ENCODE assay signal across 8 cellular contexts in the genomic region with DNA sequence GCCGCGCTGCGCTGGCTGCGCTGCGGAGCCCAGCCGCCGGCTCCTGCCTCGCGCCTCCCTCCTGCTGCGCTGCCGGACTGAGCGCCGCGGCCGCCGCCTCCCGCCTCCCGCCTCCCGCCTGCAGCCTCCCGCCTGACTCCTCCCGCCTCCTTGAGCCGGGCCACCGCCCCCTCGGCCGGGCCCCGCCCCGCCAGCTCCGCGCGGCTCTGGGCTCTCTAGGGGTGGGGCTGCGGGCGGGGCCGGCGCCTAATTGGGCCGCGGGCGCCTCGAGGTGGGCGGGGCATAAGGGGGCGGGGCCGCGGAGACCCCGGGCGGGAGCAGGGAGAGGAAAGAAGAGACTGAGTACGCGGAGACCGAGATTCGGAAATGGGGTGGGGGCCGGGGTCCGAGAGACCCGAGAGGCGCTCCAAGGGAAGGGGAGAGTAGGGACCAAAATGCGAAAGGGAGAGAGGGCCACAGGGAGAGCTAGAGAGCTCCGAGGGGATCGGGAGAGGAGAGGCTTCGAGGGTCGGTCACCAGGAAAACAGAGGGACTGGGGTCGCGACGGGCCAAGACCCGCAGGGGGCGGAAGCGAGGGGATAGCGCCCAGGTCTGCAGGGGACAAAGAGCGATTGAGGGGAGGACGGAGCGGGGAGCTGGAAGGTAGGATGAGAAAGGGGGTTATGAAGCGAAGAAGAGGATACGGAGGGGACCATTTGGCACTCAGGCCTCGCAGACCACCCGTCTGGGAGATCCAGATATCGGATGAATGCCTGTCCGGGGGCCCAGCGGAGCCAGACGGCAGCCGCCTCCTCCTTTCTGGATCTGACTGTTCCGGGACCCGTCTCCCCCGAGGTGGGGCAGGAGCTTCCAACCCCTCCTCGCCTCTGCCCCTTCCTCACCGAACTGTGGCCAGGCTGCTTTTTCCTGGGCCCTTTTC. TPM values are rescaled to one million over a fixed set of nuclear protein-coding genes. Genes with fewer than 3 reads are reported as not detected.
DNase-seq lines count a peak whose midpoint lies in the region; ATAC-seq and TF ChIP-seq lines count a peak whose summit lies in the region.

A gene (minus strand): TSS at position 79 of the 919 bp plus-strand sequence. CDS start 255 bp downstream, outside the sequence.

- ATAC-seq in GM18498 (IDR thresholded peaks at IDR 0.05; ENCODE audit: unreplicated experiment) = peak; percentile 89
- peak; percentile 56 for ATAC-seq in HG03025 (IDR thresholded peaks at IDR 0.05; ENCODE audit: low FRiP score, unreplicated experiment)
- ATAC-seq in GM18517 (IDR thresholded peaks at IDR 0.05; ENCODE audit: unreplicated experiment) = no peak

- H3K4me1 ChIP-seq in breast epithelium = peaks cover 4 to 9% of the 10 kb centered on the region in 2 donors

- TF ChIP-seq CTCF in WI38 (IDR thresholded peaks at IDR 0.05; ENCODE audit: low read depth, low read length) (0 out of 2 replicates have a peak, but pooled peaks have one; percentile 5), breast epithelium (IDR thresholded peaks at IDR 0.05) (no peak)

- TF ChIP-seq POLR2A in breast epithelium (IDR thresholded peaks at IDR 0.05) = no peak

- H3K27ac ChIP-seq in breast epithelium = no peak within 1 kb of the TSS

- no peaks in the 10 kb centered on the region for H3K9me3 ChIP-seq in breast epithelium

- intact Hi-C loops in breast epithelium (cut with DNase I; ENCODE audit: low total_unique reads) = no loop called here

- H3K4me3 ChIP-seq in WI38 (ENCODE audit: low read depth, low read length) (peak within 1 kb of the TSS; percentile 60), breast epithelium (peak within 1 kb of the TSS; percentile 35 to 66 (median 52))

- DNase-seq in NCI-H2107 (lab: John Stamatoyannopoulos, UW) = peak; percentile 51
- peak; percentile 82 to 85 for DNase-seq in breast epithelium (ENCODE audit: low spot score in 2 of 2)
- peak; percentile 53 for DNase-seq in inferior parietal cortex (ENCODE audit: extremely low spot score)
- peak; percentile 66 for DNase-seq in smooth muscle cell of the brain vasculature (ENCODE audit: low read depth, low spot score)

- H3K27me3 ChIP-seq in breast epithelium = peaks cover 11 to 27% of the 10 kb centered on the region in 2 donors

- H3K36me3 ChIP-seq in breast epithelium = no peaks in the 10 kb centered on the region

RNA-seq across cellular contexts. Expression of the gene that starts here (rescaled TPM):
- 1 to 10 TPM in 1 of 3 donors, under 1 TPM in 1, not detected in 1; 0.98 to 7.2 TPM for total RNA-seq in breast epithelium
